1 cellular context compared by ENCODE assay signal in genomic region chr16:89330177-89330856, GRCh38.
TF ChIP-seq lines count a peak whose summit lies in the region.

No MANE protein-coding gene starts in this region.

TF ChIP-seq in HepG2, 621 proteins besides CTCF, POLR2A, EP300 and RAD21 (continued from another document and continues in another):
- TF ChIP-seq ZBTB10 (CRISPR knock-in tag; IDR thresholded peaks at IDR 0.05; ENCODE audit: borderline replicate concordance), result no peak
- TF ChIP-seq, protein P1, sequence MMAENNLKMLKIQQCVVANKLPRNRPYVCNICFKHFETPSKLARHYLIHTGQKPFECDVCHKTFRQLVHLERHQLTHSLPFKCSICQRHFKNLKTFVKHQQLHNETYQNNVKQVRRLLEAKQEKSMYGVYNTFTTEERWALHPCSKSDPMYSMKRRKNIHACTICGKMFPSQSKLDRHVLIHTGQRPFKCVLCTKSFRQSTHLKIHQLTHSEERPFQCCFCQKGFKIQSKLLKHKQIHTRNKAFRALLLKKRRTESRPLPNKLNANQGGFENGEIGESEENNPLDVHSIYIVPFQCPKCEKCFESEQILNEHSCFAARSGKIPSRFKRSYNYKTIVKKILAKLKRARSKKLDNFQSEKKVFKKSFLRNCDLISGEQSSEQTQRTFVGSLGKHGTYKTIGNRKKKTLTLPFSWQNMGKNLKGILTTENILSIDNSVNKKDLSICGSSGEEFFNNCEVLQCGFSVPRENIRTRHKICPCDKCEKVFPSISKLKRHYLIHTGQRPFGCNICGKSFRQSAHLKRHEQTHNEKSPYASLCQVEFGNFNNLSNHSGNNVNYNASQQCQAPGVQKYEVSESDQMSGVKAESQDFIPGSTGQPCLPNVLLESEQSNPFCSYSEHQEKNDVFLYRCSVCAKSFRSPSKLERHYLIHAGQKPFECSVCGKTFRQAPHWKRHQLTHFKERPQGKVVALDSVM (CRISPR knock-in tag; IDR thresholded peaks at IDR 0.05), result no peak
- TF ChIP-seq, protein P2, sequence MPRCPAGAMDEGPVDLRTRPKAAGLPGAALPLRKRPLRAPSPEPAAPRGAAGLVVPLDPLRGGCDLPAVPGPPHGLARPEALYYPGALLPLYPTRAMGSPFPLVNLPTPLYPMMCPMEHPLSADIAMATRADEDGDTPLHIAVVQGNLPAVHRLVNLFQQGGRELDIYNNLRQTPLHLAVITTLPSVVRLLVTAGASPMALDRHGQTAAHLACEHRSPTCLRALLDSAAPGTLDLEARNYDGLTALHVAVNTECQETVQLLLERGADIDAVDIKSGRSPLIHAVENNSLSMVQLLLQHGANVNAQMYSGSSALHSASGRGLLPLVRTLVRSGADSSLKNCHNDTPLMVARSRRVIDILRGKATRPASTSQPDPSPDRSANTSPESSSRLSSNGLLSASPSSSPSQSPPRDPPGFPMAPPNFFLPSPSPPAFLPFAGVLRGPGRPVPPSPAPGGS (CRISPR knock-in tag; IDR thresholded peaks at IDR 0.05), result peak; percentile 34; the same call in 1 of the 2 replicates
- TF ChIP-seq EED (CRISPR knock-in tag; IDR thresholded peaks at IDR 0.05), result no peak
- TF ChIP-seq, protein P3, sequence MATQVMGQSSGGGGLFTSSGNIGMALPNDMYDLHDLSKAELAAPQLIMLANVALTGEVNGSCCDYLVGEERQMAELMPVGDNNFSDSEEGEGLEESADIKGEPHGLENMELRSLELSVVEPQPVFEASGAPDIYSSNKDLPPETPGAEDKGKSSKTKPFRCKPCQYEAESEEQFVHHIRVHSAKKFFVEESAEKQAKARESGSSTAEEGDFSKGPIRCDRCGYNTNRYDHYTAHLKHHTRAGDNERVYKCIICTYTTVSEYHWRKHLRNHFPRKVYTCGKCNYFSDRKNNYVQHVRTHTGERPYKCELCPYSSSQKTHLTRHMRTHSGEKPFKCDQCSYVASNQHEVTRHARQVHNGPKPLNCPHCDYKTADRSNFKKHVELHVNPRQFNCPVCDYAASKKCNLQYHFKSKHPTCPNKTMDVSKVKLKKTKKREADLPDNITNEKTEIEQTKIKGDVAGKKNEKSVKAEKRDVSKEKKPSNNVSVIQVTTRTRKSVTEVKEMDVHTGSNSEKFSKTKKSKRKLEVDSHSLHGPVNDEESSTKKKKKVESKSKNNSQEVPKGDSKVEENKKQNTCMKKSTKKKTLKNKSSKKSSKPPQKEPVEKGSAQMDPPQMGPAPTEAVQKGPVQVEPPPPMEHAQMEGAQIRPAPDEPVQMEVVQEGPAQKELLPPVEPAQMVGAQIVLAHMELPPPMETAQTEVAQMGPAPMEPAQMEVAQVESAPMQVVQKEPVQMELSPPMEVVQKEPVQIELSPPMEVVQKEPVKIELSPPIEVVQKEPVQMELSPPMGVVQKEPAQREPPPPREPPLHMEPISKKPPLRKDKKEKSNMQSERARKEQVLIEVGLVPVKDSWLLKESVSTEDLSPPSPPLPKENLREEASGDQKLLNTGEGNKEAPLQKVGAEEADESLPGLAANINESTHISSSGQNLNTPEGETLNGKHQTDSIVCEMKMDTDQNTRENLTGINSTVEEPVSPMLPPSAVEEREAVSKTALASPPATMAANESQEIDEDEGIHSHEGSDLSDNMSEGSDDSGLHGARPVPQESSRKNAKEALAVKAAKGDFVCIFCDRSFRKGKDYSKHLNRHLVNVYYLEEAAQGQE (IDR thresholded peaks at IDR 0.05; ENCODE audit: borderline replicate concordance in 1 of 2, low read depth in 1 of 2, low read length in 2 of 2), result no peak
- TF ChIP-seq NFE2L2 (IDR thresholded peaks at IDR 0.05; ENCODE audit: low read length), result 0 out of 2 replicates have a peak, but pooled peaks have one; percentile 41
- peak; percentile 99 for TF ChIP-seq SAP130 (CRISPR knock-in tag; IDR thresholded peaks at IDR 0.05; ENCODE audit: low read depth)
- TF ChIP-seq ZSCAN22 (CRISPR knock-in tag; IDR thresholded peaks at IDR 0.05), result no peak
- no peak for TF ChIP-seq ZNF619 (CRISPR knock-in tag; IDR thresholded peaks at IDR 0.05)
- peak; percentile 78 for TF ChIP-seq AGO2 (optimal IDR thresholded peaks at IDR 0.05; ENCODE audit: low read depth, low read length)
- no peak for TF ChIP-seq ZNF747 (CRISPR knock-in tag; IDR thresholded peaks at IDR 0.05; ENCODE audit: borderline replicate concordance)
- no peak for TF ChIP-seq ZNF496 (CRISPR knock-in tag; IDR thresholded peaks at IDR 0.05; ENCODE audit: insufficient replicate concordance)
- no peak for TF ChIP-seq FOXP1 (IDR thresholded peaks at IDR 0.05)
- peak; percentile 97 for TF ChIP-seq FOXP1 (CRISPR knock-in tag; IDR thresholded peaks at IDR 0.05)
- TF ChIP-seq BORCS8-MEF2B (CRISPR knock-in tag; IDR thresholded peaks at IDR 0.05), result no peak
- TF ChIP-seq, protein P4, sequence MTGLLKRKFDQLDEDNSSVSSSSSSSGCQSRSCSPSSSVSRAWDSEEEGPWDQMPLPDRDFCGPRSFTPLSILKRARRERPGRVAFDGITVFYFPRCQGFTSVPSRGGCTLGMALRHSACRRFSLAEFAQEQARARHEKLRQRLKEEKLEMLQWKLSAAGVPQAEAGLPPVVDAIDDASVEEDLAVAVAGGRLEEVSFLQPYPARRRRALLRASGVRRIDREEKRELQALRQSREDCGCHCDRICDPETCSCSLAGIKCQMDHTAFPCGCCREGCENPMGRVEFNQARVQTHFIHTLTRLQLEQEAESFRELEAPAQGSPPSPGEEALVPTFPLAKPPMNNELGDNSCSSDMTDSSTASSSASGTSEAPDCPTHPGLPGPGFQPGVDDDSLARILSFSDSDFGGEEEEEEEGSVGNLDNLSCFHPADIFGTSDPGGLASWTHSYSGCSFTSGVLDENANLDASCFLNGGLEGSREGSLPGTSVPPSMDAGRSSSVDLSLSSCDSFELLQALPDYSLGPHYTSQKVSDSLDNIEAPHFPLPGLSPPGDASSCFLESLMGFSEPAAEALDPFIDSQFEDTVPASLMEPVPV (CRISPR knock-in tag; IDR thresholded peaks at IDR 0.05), result 0 out of 2 replicates have a peak, but pooled peaks have one; percentile 18
- TF ChIP-seq HNRNPUL1 (IDR thresholded peaks at IDR 0.05; ENCODE audit: low read depth, low read length), result no peak
- TF ChIP-seq CENPX (CRISPR knock-in tag; IDR thresholded peaks at IDR 0.05), result no peak
- no peak for TF ChIP-seq AFF4 (CRISPR knock-in tag; IDR thresholded peaks at IDR 0.05)
- TF ChIP-seq SSRP1 (CRISPR knock-in tag; IDR thresholded peaks at IDR 0.05), result no peak; the same call in 1 of the 2 replicates
- TF ChIP-seq GATAD2A (CRISPR knock-in tag; IDR thresholded peaks at IDR 0.05), result peak; percentile 81
- no peak for TF ChIP-seq REPIN1 (CRISPR knock-in tag; IDR thresholded peaks at IDR 0.05; ENCODE audit: borderline replicate concordance, low read depth)
- TF ChIP-seq LRRFIP1 (CRISPR knock-in tag; conservative IDR thresholded peaks at IDR 0.05), result no peak
- no peak for TF ChIP-seq ZNF205 (CRISPR knock-in tag; IDR thresholded peaks at IDR 0.05)
- no peak for TF ChIP-seq ZNF598 (CRISPR knock-in tag; IDR thresholded peaks at IDR 0.05; ENCODE audit: borderline replicate concordance)
- TF ChIP-seq ZNF317 (CRISPR knock-in tag; IDR thresholded peaks at IDR 0.05), result no peak
- TF ChIP-seq GPN1 (CRISPR knock-in tag; IDR thresholded peaks at IDR 0.05; ENCODE audit: borderline replicate concordance), result no peak
- peak; percentile 46; the same call in 1 of the 2 replicates for TF ChIP-seq ZNF574 (CRISPR knock-in tag; IDR thresholded peaks at IDR 0.05)
- no peak for TF ChIP-seq NR1H2 (CRISPR knock-in tag; IDR thresholded peaks at IDR 0.05; ENCODE audit: borderline replicate concordance, low read depth)
- TF ChIP-seq CSRNP2 (CRISPR knock-in tag; conservative IDR thresholded peaks at IDR 0.05; ENCODE audit: low read depth), result no peak
- no peak for TF ChIP-seq ZNF484 (CRISPR knock-in tag; IDR thresholded peaks at IDR 0.05; ENCODE audit: borderline replicate concordance, low read depth)
- no peak for TF ChIP-seq HNRNPL (IDR thresholded peaks at IDR 0.05; ENCODE audit: low read depth, low read length)
- peak; percentile 86; the same call in 1 of the 2 replicates for TF ChIP-seq MEIS2 (CRISPR knock-in tag; IDR thresholded peaks at IDR 0.05)
